Comparison of ENCODE assay signal across 9 cellular contexts in the genomic region with DNA sequence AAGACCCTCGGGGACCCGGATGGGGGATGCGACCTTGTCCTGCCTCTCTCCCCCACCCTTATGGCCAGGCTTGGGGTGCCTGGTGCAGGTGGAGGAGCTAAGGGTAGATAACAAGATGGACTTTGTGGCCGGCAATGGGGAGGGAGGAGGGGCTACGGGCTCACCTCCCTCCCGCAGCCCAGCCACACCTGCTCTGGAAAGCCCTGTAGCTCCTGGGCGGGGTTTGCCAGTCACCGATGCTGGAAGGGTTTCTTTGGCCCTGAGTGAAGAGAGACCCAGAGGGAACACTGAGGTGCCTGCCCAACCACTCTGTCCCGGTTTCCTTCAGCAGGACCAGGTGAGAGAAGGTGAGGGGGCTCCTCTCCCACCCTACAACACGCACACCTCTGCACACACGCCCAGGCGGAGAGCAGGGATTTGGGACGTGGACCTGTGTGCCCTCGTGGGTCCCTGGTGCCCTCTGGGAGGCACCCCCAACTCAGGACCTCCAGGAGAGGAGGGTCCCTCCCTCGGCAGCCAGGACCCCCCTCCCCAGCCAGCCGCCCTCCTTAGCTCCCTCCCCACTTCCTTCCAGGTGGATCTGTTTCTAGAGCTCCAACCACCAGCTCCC. TPM values are rescaled to one million over a fixed set of nuclear protein-coding genes. Genes with fewer than 3 reads are reported as not detected.
A peak's percentile ranks its signal among the peaks of the same experiment; 100 is the strongest.
DNase-seq lines count a peak whose midpoint lies in the region; ATAC-seq and TF ChIP-seq lines count a peak whose summit lies in the region.
"Had no signal": no experiment of that assay in that cellular context is flagged by ENCODE, and none has a peak within 500 bp of the region (broad histone marks: within the 10 kb centered on the region; RNA-seq: fewer than 3 reads in every experiment).

A gene (plus strand): TSS at position 229 of the 610 bp plus-strand sequence. CDS start 6,986 bp downstream, outside the sequence.

- H3K4me1 ChIP-seq in adipocyte (ENCODE audit: control insufficient read depth, insufficient read depth, low read length) (peaks cover 9% of the 10 kb centered on the region), thoracic aorta (ENCODE audit: control insufficient read depth in 1 of 2, low read depth in 2 of 2) (no peaks in the 10 kb centered on the region)

- in situ Hi-C loops in ACHN (cut with HindIII; ENCODE audit: low pct_ligation_motif_present, low pct_unique_long_range_greater_than_20kb, low sequenced_read_pairs), result no loop called here

- H3K27ac ChIP-seq in thoracic aorta, result no peak within 1 kb of the TSS

- no peaks in the 10 kb centered on the region for H3K9me3 Mint-ChIP-seq in activated CD4-positive, alpha-beta T cell treated with anti-CD3 and anti-CD28 coated beads, Interleukin-2, amount 10 ng/mL, durations not matched to agents 7 days and 5 days

- no peak within 1 kb of the TSS for H3K4me3 Mint-ChIP-seq in activated CD4-positive, alpha-beta T cell treated with anti-CD3 and anti-CD28 coated beads, Interleukin-2, amount 10 ng/mL, durations not matched to agents 7 days and 5 days

- POLR2A ChIA-PET in activated CD4-positive, alpha-beta T cell treated with anti-CD3 and anti-CD28 coated beads, Interleukin-2, amount 10 ng/mL, durations not matched to agents 7 days and 5 days (lab: Charles Lee), result no interaction called here

- no peak within 1 kb of the TSS for H3K9ac ChIP-seq in adipocyte (ENCODE audit: low read length)

- H3K27me3 Mint-ChIP-seq in activated CD4-positive, alpha-beta T cell treated with anti-CD3 and anti-CD28 coated beads, Interleukin-2, amount 10 ng/mL, durations not matched to agents 7 days and 5 days, result peaks cover 14% of the 10 kb centered on the region

- H3K4me3 ChIP-seq in adipocyte (ENCODE audit: low read length) (peak within 1 kb of the TSS; percentile 56), thoracic aorta (peak within 1 kb of the TSS; percentile 53)

- peaks cover 8% of the 10 kb centered on the region for H3K4me1 Mint-ChIP-seq in activated CD4-positive, alpha-beta T cell treated with anti-CD3 and anti-CD28 coated beads, Interleukin-2, amount 10 ng/mL, durations not matched to agents 7 days and 5 days

- TF ChIP-seq CTCF in thoracic aorta (IDR thresholded peaks at IDR 0.05), result no peak

- peak within 1 kb of the TSS; percentile 64 for H3K27ac Mint-ChIP-seq in activated CD4-positive, alpha-beta T cell treated with anti-CD3 and anti-CD28 coated beads, Interleukin-2, amount 10 ng/mL, durations not matched to agents 7 days and 5 days

- peaks cover 12% of the 10 kb centered on the region for H3K27me3 ChIP-seq in adipocyte (replicated peaks; ENCODE audit: control insufficient read depth, insufficient read depth, low read length)
- H3K27me3 ChIP-seq in thoracic aorta (replicated peaks; ENCODE audit: insufficient read depth), result no peaks in the 10 kb centered on the region

- H3K9me3 ChIP-seq in adipocyte (ENCODE audit: control insufficient read depth, low read length), result no peaks in the 10 kb centered on the region
- no peaks in the 10 kb centered on the region for H3K9me3 ChIP-seq in thoracic aorta

- DNase-seq in activated CD4-positive, alpha-beta T cell treated with anti-CD3 and anti-CD28 coated beads, Interleukin-2, amount 10 ng/mL, durations not matched to agents 7 days and 5 days, result no peak
- no peak for DNase-seq in activated CD4-positive, alpha-beta T cell treated with anti-CD3 and anti-CD28 coated beads, Interleukin-2, amount 50 U/mL, for 1 hour
- DNase-seq in adipocyte (ENCODE audit: low read depth), result no peak
- no peak for DNase-seq in left lobe of liver (ENCODE audit: low spot score)
- no peak for DNase-seq in thoracic aorta (ENCODE audit: low spot score)
- DNase-seq in H4 (ENCODE audit: low spot score), result no peak
- no peak for DNase-seq in ACHN
- no peak for DNase-seq in NCI-H1105 (lab: John Stamatoyannopoulos, UW)

- CTCF ChIA-PET in activated CD4-positive, alpha-beta T cell treated with anti-CD3 and anti-CD28 coated beads, Interleukin-2, amount 10 ng/mL, durations not matched to agents 7 days and 5 days (lab: Charles Lee), result interaction anchor here (0.8 to 1.3 kb wide), 2 partner anchors 11 to 22 kb away, joined by 3 to 4 read pairs; no protein-coding TSS in a partner anchor

- peaks cover 4% of the 10 kb centered on the region for H3K36me3 Mint-ChIP-seq in activated CD4-positive, alpha-beta T cell treated with anti-CD3 and anti-CD28 coated beads, Interleukin-2, amount 10 ng/mL, durations not matched to agents 7 days and 5 days (ENCODE audit: low read depth)

- ATAC-seq in left lobe of liver, result peak; percentile 59
- ATAC-seq in thoracic aorta (ENCODE audit: insufficient number of reproducible peaks, low FRiP score, low read depth), result no peak

- H3K36me3 ChIP-seq in adipocyte (ENCODE audit: control insufficient read depth, insufficient read depth, low read length, severe bottlenecking) (no peaks in the 10 kb centered on the region), thoracic aorta (peaks cover 2% of the 10 kb centered on the region)

RNA-seq across cellular contexts. Expression of the gene that starts here (rescaled TPM):
- not detected for total RNA-seq in activated CD4-positive, alpha-beta T cell treated with anti-CD3 and anti-CD28 coated beads, Interleukin-2, amount 10 ng/mL, durations not matched to agents 7 days and 5 days
- not detected for total RNA-seq in left lobe of liver
- 1 to 10 TPM in 1 of 2 donors, not detected in 1; 2.3 TPM for total RNA-seq in thoracic aorta
- not detected in 2 replicates for total RNA-seq in H4 (2014; rRNA removed; shearing (Covaris generic))
- total RNA-seq: T-helper 2 cell treated with Interferon-gamma antibody and Interleukin-4, amounts not matched to agents 100 ng/mL and 5 ng/mL, for 36 hours had no signal

Comparison
In these comparisons a context has a peak if more than half of its experiments do, and no peak if none do; other contexts are left out.
1. Peak in ATAC-seq in left lobe of liver; RNA of the gene not detected or under 1 TPM.